Comparison of ENCODE assay signal across 1 cellular context in genomic region chr5:52788505-52788821, GRCh38.
TF ChIP-seq lines count a peak whose summit lies in the region.

No MANE protein-coding gene starts in this region.

TF ChIP-seq in endothelial cell of umbilical vein, 7 proteins besides CTCF, POLR2A, EP300 and RAD21:
- no peak for TF ChIP-seq GATA2 (IDR thresholded peaks at IDR 0.05; ENCODE audit: insufficient read depth, insufficient read length, low read depth, low read length)
